In genomic region chr14:50038398-50039119, GRCh38 we compare ENCODE assay signal across 8 cellular contexts.
DNase-seq lines count a peak whose midpoint lies in the region; ATAC-seq lines count a peak whose summit lies in the region.

No MANE protein-coding gene starts in this region.

- no peaks in the 10 kb centered on the region for H3K36me3 ChIP-seq in stomach smooth muscle (ENCODE audit: control insufficient read depth in 2 of 2, insufficient read depth in 2 of 2, low read length in 2 of 2)

- H3K27me3 ChIP-seq in stomach smooth muscle (ENCODE audit: control insufficient read depth in 1 of 2, insufficient read depth in 2 of 2, low read length in 2 of 2), result no peaks in the 10 kb centered on the region

- ATAC-seq in GM18517 (IDR thresholded peaks at IDR 0.05; ENCODE audit: unreplicated experiment), result peak; percentile 90
- peak; percentile 81 for ATAC-seq in HG02588 (IDR thresholded peaks at IDR 0.05; ENCODE audit: unreplicated experiment)
- peak; percentile 6 for ATAC-seq in left lobe of liver

- H3K9ac ChIP-seq in stomach smooth muscle (ENCODE audit: low read length in 2 of 2), result peak overlapping the region in 1 of 2 donors; percentile 36

- in situ Hi-C loops in G401 (cut with HindIII; ENCODE audit: low sequenced_read_pairs), result no loop called here

- peaks cover 11% of the 10 kb centered on the region for H3K4me1 ChIP-seq in stomach smooth muscle (ENCODE audit: control insufficient read depth, insufficient read depth, low read length)

- peak overlapping the region; percentile 49 for H3K27ac ChIP-seq in stomach smooth muscle (ENCODE audit: low read length)

- peak; percentile 52 for DNase-seq in NCI-H2107 treated with DMSO at 0.1 percent for 48 hours (lab: John Stamatoyannopoulos, UW; ENCODE audit: unreplicated experiment)
- DNase-seq in activated effector memory CD4-positive, alpha-beta T cell treated with anti-CD3 and anti-CD28 coated beads, Interleukin-2, amount 50 U/mL, for 16 hours, result peak; percentile 87
- no peak for DNase-seq in left lobe of liver (ENCODE audit: low spot score)
- no peak for DNase-seq in D341Med (ENCODE audit: low spot score)
- no peak for DNase-seq in G401 (ENCODE audit: low spot score)

- no peak overlapping the region for H3K4me3 ChIP-seq in stomach smooth muscle (ENCODE audit: low read length in 2 of 2)

- H3K9me3 ChIP-seq in stomach smooth muscle (ENCODE audit: control insufficient read depth in 2 of 2, low read length in 2 of 2), result no peaks in the 10 kb centered on the region

Comparison
In these comparisons a context has a peak if more than half of its experiments do, and no peak if none do; other contexts are left out.
1. ATAC-seq: peak in every context shown above with its lines; median percentile 90 in GM18517; 81 in HG02588; 6 in left lobe of liver.
2. DNase-seq: peak in NCI-H2107 treated with DMSO at 0.1 percent for 48 hours (single experiment) and activated effector memory CD4-positive, alpha-beta T cell treated with anti-CD3 and anti-CD28 coated beads, Interleukin-2, amount 50 U/mL, for 16 hours (single experiment); none in left lobe of liver (single experiment), D341Med (single experiment) and G401 (single experiment).